8 cellular contexts compared by ENCODE assay signal in the genomic region with DNA sequence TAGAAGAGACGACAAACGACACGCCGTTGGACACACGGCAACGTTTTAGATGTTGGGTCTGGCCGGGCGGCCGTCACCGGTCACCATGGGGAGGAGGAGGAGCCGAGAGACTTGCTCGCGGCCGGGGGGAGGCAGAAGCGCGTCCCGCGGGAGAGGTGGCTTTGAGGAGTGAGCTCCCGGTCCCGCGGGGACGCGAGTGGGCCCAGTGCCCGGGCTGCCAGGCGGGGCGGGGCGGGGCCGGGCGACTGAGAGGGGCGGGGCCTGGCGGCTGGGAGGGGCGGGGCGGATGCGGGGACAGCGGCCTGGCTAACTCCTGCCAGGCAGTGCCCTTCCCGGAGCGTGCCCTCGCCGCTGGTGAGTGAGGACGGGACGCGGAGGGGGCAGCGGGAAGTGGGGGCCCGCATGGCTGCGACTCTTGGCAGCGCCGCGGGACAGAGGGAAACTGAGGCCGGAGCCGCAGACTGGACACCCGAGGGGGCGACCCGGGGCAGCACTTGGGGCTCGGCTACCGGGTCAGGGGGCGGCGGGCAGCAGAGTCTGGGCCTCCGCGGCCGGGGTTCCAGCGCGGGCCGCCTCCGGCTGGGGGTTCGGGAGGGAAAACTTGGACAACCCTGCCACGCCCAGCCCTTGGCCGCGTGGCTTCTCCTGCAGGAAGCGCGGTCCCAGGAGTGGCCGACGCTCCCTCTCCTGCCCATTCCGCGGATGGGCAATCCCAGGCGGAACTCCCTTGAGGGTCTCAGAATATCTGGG.
DNase-seq lines count a peak whose midpoint lies in the region; ATAC-seq and TF ChIP-seq lines count a peak whose summit lies in the region.

Gene TSPO, plus strand, starts transcription at position 309 of the 750 bp plus-strand sequence. CDS start 7,680 bp downstream, outside the sequence.

- H3K36me3 ChIP-seq in endocrine pancreas (ENCODE audit: control insufficient read depth, insufficient read depth, low read length): no peaks in the 10 kb centered on the region

- no peaks in the 10 kb centered on the region for H3K27me3 ChIP-seq in endocrine pancreas (ENCODE audit: control insufficient read depth, insufficient read depth, low read length)

- H3K4me1 Mint-ChIP-seq in memory B cell: peaks cover 34% of the 10 kb centered on the region

- no peaks in the 10 kb centered on the region for H3K4me1 ChIP-seq in endocrine pancreas (ENCODE audit: control insufficient read depth, insufficient read depth, low read length)

- no peaks in the 10 kb centered on the region for H3K9me3 ChIP-seq in endocrine pancreas (ENCODE audit: control insufficient read depth, low read length)

- H3K9me3 Mint-ChIP-seq in memory B cell: no peaks in the 10 kb centered on the region

- peak within 1 kb of the TSS; percentile 93 for H3K4me3 Mint-ChIP-seq in memory B cell

- peaks cover 5% of the 10 kb centered on the region for H3K27me3 Mint-ChIP-seq in memory B cell

- TF ChIP-seq CTCF in GM10266 (IDR thresholded peaks at IDR 0.05; ENCODE audit: control insufficient read depth, insufficient read depth, low read depth, missing control alignments): no peak

- peak within 1 kb of the TSS; percentile 38 for H3K27ac Mint-ChIP-seq in memory B cell

- ATAC-seq in memory B cell (ENCODE audit: low read depth): peak; percentile 48

- no peaks in the 10 kb centered on the region for H3K36me3 Mint-ChIP-seq in memory B cell

- H3K4me3 ChIP-seq in endocrine pancreas (ENCODE audit: control insufficient read depth, insufficient read depth, low read length): no peak within 1 kb of the TSS

- DNase-seq in GM10266 (ENCODE audit: extremely low spot score) (peak; percentile 82), NCI-H2171 treated with DMSO at 0.1 percent for 48 hours (lab: John Stamatoyannopoulos, UW) (peak; percentile 38), memory B cell (ENCODE audit: low spot score in 2 of 2) (peak; percentile 27 to 65), DMS79 (lab: John Stamatoyannopoulos, UW) (no peak), NCI-H345 (lab: John Stamatoyannopoulos, UW) (no peak)
- peak; percentile 28 to 39 (median 30) for DNase-seq in activated CD8-positive, alpha-beta memory T cell treated with anti-CD3 and anti-CD28 coated beads for 48 hours (ENCODE audit: low read depth in 2 of 3, low spot score in 2 of 3)
- DNase-seq in stimulated activated CD4-positive, alpha-beta T cell treated with anti-CD3 and anti-CD28 coated beads, TNF-alpha, amount 100 ng/mL, for 4 hours (ENCODE audit: low read depth in 3 of 3): peak; percentile 43 to 53 (median 48)

- H3K9ac ChIP-seq in endocrine pancreas (ENCODE audit: control insufficient read depth, insufficient read depth, low read length): peak within 1 kb of the TSS; percentile 87

Comparison
In these comparisons a context has a peak if more than half of its experiments do, and no peak if none do; other contexts are left out.
1. DNase-seq: peak in GM10266 (single experiment), NCI-H2171 treated with DMSO at 0.1 percent for 48 hours (single experiment), activated CD8-positive, alpha-beta memory T cell treated with anti-CD3 and anti-CD28 coated beads for 48 hours (3 of 3), memory B cell (2 of 2) and stimulated activated CD4-positive, alpha-beta T cell treated with anti-CD3 and anti-CD28 coated beads, TNF-alpha, amount 100 ng/mL, for 4 hours (3 of 3); none in DMS79 (single experiment) and NCI-H345 (single experiment).